10 cellular contexts compared by ENCODE assay signal in genomic region chr17:40558300-40558584, GRCh38. TPM values are rescaled to one million over a fixed set of nuclear protein-coding genes. Genes with fewer than 3 reads are reported as not detected.
DNase-seq lines count a peak whose midpoint lies in the region; ATAC-seq and TF ChIP-seq lines count a peak whose summit lies in the region.
"Had no signal": no experiment of that assay in that cellular context is flagged by ENCODE, and none has a peak within 500 bp of the region (broad histone marks: within the 10 kb centered on the region; RNA-seq: fewer than 3 reads in every experiment).

No MANE protein-coding gene starts in this region.

- TF ChIP-seq RAD21 in IMR-90 (IDR thresholded peaks at IDR 0.05; ENCODE audit: low read length): no peak

- peak overlapping the region; percentile 38 for H2AFZ ChIP-seq in IMR-90 (replicated peaks; ENCODE audit: low read length, poor library complexity)

- TF ChIP-seq POLR2A in IMR-90 (IDR thresholded peaks at IDR 0.05; ENCODE audit: low read depth, low read length) (no peak), gastrocnemius medialis (IDR thresholded peaks at IDR 0.05) (no peak)

- H3K9ac ChIP-seq in IMR-90 (ENCODE audit: low read depth, low read length): peak overlapping the region; percentile 37

- H3K4me3 ChIP-seq in IMR-90 (ENCODE audit: insufficient read depth, low read depth, low read length) (no peak overlapping the region), esophagus (ENCODE audit: low read depth in 1 of 2, low read length in 2 of 2) (no peak overlapping the region), gastrocnemius medialis (no peak overlapping the region)

- H3K36me3 ChIP-seq in IMR-90 (ENCODE audit: control insufficient read depth, insufficient read depth, low read length): no peaks in the 10 kb centered on the region
- H3K36me3 ChIP-seq in esophagus (ENCODE audit: control insufficient read depth in 2 of 2, insufficient read depth in 2 of 2, low read length in 1 of 2): no peaks in the 10 kb centered on the region
- no peaks in the 10 kb centered on the region for H3K36me3 ChIP-seq in gastrocnemius medialis

- DNase-seq in IMR-90 (no peak), gastrocnemius medialis (no peak), Ammon's horn (ENCODE audit: low spot score) (no peak), Kasumi-1 (lab: John Stamatoyannopoulos, UW) (no peak)
- DNase-seq: dermis blood vessel endothelial cell had no signal

- TF ChIP-seq CTCF in C4-2B (conservative IDR thresholded peaks at IDR 0.05) (no peak), IMR-90 (conservative IDR thresholded peaks at IDR 0.05; ENCODE audit: low read depth, low read length) (no peak), gastrocnemius medialis (IDR thresholded peaks at IDR 0.05 in 4 of 5, conservative IDR thresholded peaks at IDR 0.05 in 1 of 5) (no peak)

- H3K27ac ChIP-seq in C4-2B: peak overlapping the region; percentile 51
- peak overlapping the region; percentile 12; the same call in 1 of the 2 replicates for H3K27ac ChIP-seq in IMR-90 (ENCODE audit: insufficient read depth, low read length)
- H3K27ac ChIP-seq in esophagus (ENCODE audit: low read depth in 2 of 2, low read length in 1 of 2): peak overlapping the region; percentile 48 to 58
- H3K27ac ChIP-seq in gastrocnemius medialis: peak overlapping the region; percentile 13 to 73 (median 64)

- no peaks in the 10 kb centered on the region for H4K20me1 ChIP-seq in IMR-90 (ENCODE audit: insufficient read depth, low read length)

- POLR2A ChIA-PET in IMR-90 (lab: Charles Lee; ENCODE audit: unreplicated experiment): interaction anchor here (1.0 to 1.2 kb wide), 3 partner anchors 10 to 115 kb away, joined by 3 to 5 read pairs (median 4); partner anchors contain the start of gene IGFBP4

- ATAC-seq in IMR-90 (ENCODE audit: low read depth) (no peak), gastrocnemius medialis (no peak), GM18909 (IDR thresholded peaks at IDR 0.05; ENCODE audit: poor library complexity, unreplicated experiment) (no peak), HG03196 (IDR thresholded peaks at IDR 0.05; ENCODE audit: unreplicated experiment) (no peak)

- CTCF ChIA-PET in IMR-90 (lab: Yijun Ruan, JAX): interaction anchor here (0.6 to 3.2 kb wide), 4 partner anchors 9 to 97 kb away, joined by 3 to 43 read pairs (median 6); no protein-coding TSS in a partner anchor

- peaks cover 6 to 18% of the 10 kb centered on the region in 2 experiments; a peak in 3 of 4 replicates for H3K79me1 ChIP-seq in IMR-90 (ENCODE audit: low read depth in 1 of 2, low read length in 2 of 2)

- dilution Hi-C loops in IMR-90 (cut with HindIII; ENCODE audit: low sequenced_read_pairs, unreplicated experiment): no loop called here

- in situ Hi-C loops in IMR-90 (cut with MboI; ENCODE audit: low sequenced_read_pairs): no loop called here
- in situ Hi-C loops in gastrocnemius medialis (cut with MboI; ENCODE audit: low sequenced_read_pairs in 4 of 4): no loop called here

- H3K9me3 ChIP-seq in IMR-90 (ENCODE audit: control insufficient read depth, insufficient read depth, low read length) (no peaks in the 10 kb centered on the region), esophagus (ENCODE audit: control insufficient read depth in 2 of 2, insufficient read depth in 1 of 2, low read depth in 1 of 2, low read length in 1 of 2) (no peaks in the 10 kb centered on the region), gastrocnemius medialis (no peaks in the 10 kb centered on the region)

- H3K9me1 ChIP-seq in IMR-90 (ENCODE audit: insufficient read depth, low read length): peaks cover 10% of the 10 kb centered on the region

- WGBS in IMR-90 (ENCODE audit: extremely low coverage in 2 of 2, insufficient read length in 1 of 2), 2 experiments: no CpG with 5 or more reads among the region's 7 CpGs
- WGBS in esophagus, 2 donors: 75 to 78% methylated on average over 7 of the region's 7 CpGs

- no peak overlapping the region for H3K56ac ChIP-seq in IMR-90 (ENCODE audit: extremely low read depth, insufficient read depth, low read length)

- H2BK5ac ChIP-seq in IMR-90 (ENCODE audit: low read depth, low read length, poor library complexity, severe bottlenecking): peak overlapping the region; percentile 83

- H3K27me3 ChIP-seq in IMR-90 (ENCODE audit: control insufficient read depth, insufficient read depth, low read length): peaks cover 9% of the 10 kb centered on the region; the same call in 1 of the 2 replicates
- no peaks in the 10 kb centered on the region for H3K27me3 ChIP-seq in esophagus (ENCODE audit: control insufficient read depth in 1 of 2, insufficient read depth in 2 of 2, low read length in 2 of 2)
- no peaks in the 10 kb centered on the region for H3K27me3 ChIP-seq in gastrocnemius medialis

- peak overlapping the region; percentile 84 for H3K4ac ChIP-seq in IMR-90 (ENCODE audit: low read depth, low read length)

- H4K8ac ChIP-seq in IMR-90 (ENCODE audit: low read depth in 2 of 2, low read length in 2 of 2): peak overlapping the region; percentile 33 to 91; a peak in 3 of 4 replicates

- H3K23ac ChIP-seq in IMR-90 (ENCODE audit: low read depth, low read length): peak overlapping the region; percentile 39; the same call in 1 of the 2 replicates

- peak overlapping the region; percentile 85; the same call in 2 of the 3 replicates for H2BK15ac ChIP-seq in IMR-90 (ENCODE audit: low read depth, low read length)

- H2BK120ac ChIP-seq in IMR-90 (ENCODE audit: low read depth, low read length): peak overlapping the region; percentile 90

- peak overlapping the region; percentile 93 for H4K91ac ChIP-seq in IMR-90 (ENCODE audit: insufficient read depth, low read depth, low read length)

- no peak overlapping the region for H3K4me2 ChIP-seq in IMR-90 (ENCODE audit: low read depth, low read length)

- H2AK5ac ChIP-seq in IMR-90 (ENCODE audit: low read depth, low read length): peak overlapping the region; percentile 94; the same call in 1 of the 2 replicates

- intact Hi-C loops in IMR-90 (cut with micrococcal nuclease) (loop anchor here (1.0 kb wide), 1 partner anchor 114 kb away; no protein-coding TSS in a partner anchor), gastrocnemius medialis (cut with DNase I; ENCODE audit: low total_unique reads) (loop anchor here (10.0 kb wide), 1 partner anchor 263 kb away; no protein-coding TSS in a partner anchor)

- H3K4me1 ChIP-seq in IMR-90 (ENCODE audit: control insufficient read depth, insufficient read depth, low read length): peaks cover 39% of the 10 kb centered on the region
- peaks cover 0 to 32% of the 10 kb centered on the region in 2 donors for H3K4me1 ChIP-seq in esophagus (ENCODE audit: control insufficient read depth in 2 of 2, insufficient read depth in 2 of 2, low read length in 1 of 2)
- H3K4me1 ChIP-seq in gastrocnemius medialis: peaks cover 17 to 18% of the 10 kb centered on the region in 2 donors

- no peak overlapping the region for H2AK9ac ChIP-seq in IMR-90 (replicated peaks; ENCODE audit: low read depth, low read length, poor library complexity)

- H3K14ac ChIP-seq in IMR-90 (replicated peaks; ENCODE audit: low read depth, low read length): peak overlapping the region; percentile 34; the same call in 1 of the 2 replicates

- peak overlapping the region; percentile 55 for H3K18ac ChIP-seq in IMR-90 (ENCODE audit: low read depth, low read length)

- H4K5ac ChIP-seq in IMR-90 (ENCODE audit: low read depth, low read length): peak overlapping the region; percentile 66

- H2BK20ac ChIP-seq in IMR-90 (ENCODE audit: low read depth, low read length): peak overlapping the region; percentile 91; the same call in 1 of the 2 replicates

- no TSS peak for BruUV-seq in IMR-90 (replicated peaks; lab: Mats Ljungman, UMichigan)

TF ChIP-seq in IMR-90, 13 proteins besides CTCF, POLR2A, EP300 and RAD21 (continues in another document):
- no peak for TF ChIP-seq SMC3 (IDR thresholded peaks at IDR 0.05; ENCODE audit: low read depth, low read length)
- TF ChIP-seq NFE2L2 (IDR thresholded peaks at IDR 0.05; ENCODE audit: low read depth, low read length): no peak
- TF ChIP-seq ELK1 (IDR thresholded peaks at IDR 0.05; ENCODE audit: borderline replicate concordance, low read depth, low read length): no peak
- TF ChIP-seq CHD1 (IDR thresholded peaks at IDR 0.05; ENCODE audit: low read depth, low read length): no peak
- TF ChIP-seq MXI1 (IDR thresholded peaks at IDR 0.05; ENCODE audit: borderline replicate concordance, low read depth, low read length): no peak
- no peak for TF ChIP-seq CEBPB (IDR thresholded peaks at IDR 0.05; ENCODE audit: low read depth, low read length)
- no peak for TF ChIP-seq MAZ (IDR thresholded peaks at IDR 0.05; ENCODE audit: borderline replicate concordance, low read depth, low read length)
- no peak for TF ChIP-seq USF2 (IDR thresholded peaks at IDR 0.05; ENCODE audit: low read depth, low read length)
- no peak for TF ChIP-seq RFX5 (IDR thresholded peaks at IDR 0.05; ENCODE audit: low read depth, low read length)

RNA-seq across cellular contexts. Expression of gene CCR7, which starts 7.0 kb away (rescaled TPM):
- total RNA-seq in IMR-90 (2012; rRNA removed): 0.28 and 0.36 TPM in 2 replicates
- 0.14 and 0.22 TPM in 2 replicates for polyA plus RNA-seq in IMR-90 (2012; rRNA removed)
- polyA plus RNA-seq in IMR-90 (2012; cell fraction: cytosol; rRNA removed): 0.16 TPM in 1 of 2 replicates, not detected in the other
- 0.23 and 0.39 TPM in 2 replicates for polyA plus RNA-seq in IMR-90 (2012; cell fraction: nucleus; rRNA removed; ENCODE audit: low replicate concordance)
- under 1 TPM; 0.16 to 0.54 TPM for polyA plus RNA-seq in esophagus
- total RNA-seq in gastrocnemius medialis: under 1 TPM in 1 of 4 donors, not detected in 3; 0.11 TPM
- total RNA-seq: glomerular endothelial cell had no signal

RNA-seq across cellular contexts. Expression of gene TNS4, which starts 56.8 kb away (rescaled TPM):
- total RNA-seq in IMR-90 (2012; rRNA removed) (0.28 TPM in 1 of 2 replicates, not detected in the other), gastrocnemius medialis (under 1 TPM in 1 of 4 donors, not detected in 3; 0.18 TPM)
- polyA plus RNA-seq in IMR-90 (2012; rRNA removed) (0.07 TPM in 1 of 2 replicates, not detected in the other), esophagus (10 to 100 TPM; 25.4 to 74.8 TPM)
- polyA plus RNA-seq in IMR-90 (2012; cell fraction: cytosol; rRNA removed): 0.07 and 0.08 TPM in 2 replicates
- polyA plus RNA-seq in IMR-90 (2012; cell fraction: nucleus; rRNA removed; ENCODE audit: low replicate concordance): 0.33 and 0.57 TPM in 2 replicates
- total RNA-seq: dermis blood vessel endothelial cell, glomerular endothelial cell had no signal

Comparison
In these comparisons a context has a peak if more than half of its experiments do, and no peak if none do; other contexts are left out.
1. H3K27ac ChIP-seq: peak in every context shown above with its lines; median percentile 64 in gastrocnemius medialis; 53 in esophagus; 51 in C4-2B; 12 in IMR-90.